In the genomic region with DNA sequence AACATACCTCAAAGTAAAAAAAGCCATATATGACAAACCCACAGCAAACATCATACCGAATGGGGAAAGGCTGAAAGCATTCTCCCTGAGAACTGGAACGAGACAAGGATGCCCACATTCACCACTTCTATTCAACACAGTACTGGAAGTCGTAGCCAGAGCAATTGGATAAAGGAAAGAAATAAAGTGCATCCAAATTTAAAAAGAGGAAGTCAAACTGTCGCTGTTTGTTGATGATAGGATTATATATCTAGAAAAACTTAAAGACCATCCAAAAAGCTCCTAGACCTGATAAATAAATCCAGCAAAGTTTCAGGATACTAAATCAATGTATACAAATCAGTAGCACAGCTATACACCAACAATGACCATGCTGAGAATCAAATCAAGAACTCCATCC, we compare ENCODE assay signal across 2 cellular contexts.
A peak's percentile ranks its signal among the peaks of the same experiment; 100 is the strongest.
TF ChIP-seq lines count a peak whose summit lies in the region.

No MANE protein-coding gene starts in this region.

TF ChIP-seq in GM12891, 5 proteins besides CTCF, POLR2A, EP300 and RAD21 (continued from another document):
- peak; percentile 69 for TF ChIP-seq SPI1 (IDR thresholded peaks at IDR 0.05; ENCODE audit: low read depth, low read length)

TF ChIP-seq in K562, 482 proteins besides CTCF, POLR2A, EP300 and RAD21 (continued from another document):
- TF ChIP-seq TEAD4 (IDR thresholded peaks at IDR 0.05; ENCODE audit: low read length) (0 out of 2 replicates have a peak, but pooled peaks have one; percentile 20), TEAD4 (CRISPR knock-in tag; IDR thresholded peaks at IDR 0.05; ENCODE audit: borderline replicate concordance) (no peak), ZNF324 (CRISPR knock-in tag; IDR thresholded peaks at IDR 0.05) (no peak), ARID1B (IDR thresholded peaks at IDR 0.05) (peak; percentile 26; the same call in 1 of the 2 replicates), KDM1A (IDR thresholded peaks at IDR 0.05) (peak; percentile 38 to 45; a peak in 3 of 4 replicates), ZNF140 (CRISPR knock-in tag; IDR thresholded peaks at IDR 0.05) (no peak), CBFA2T3 (IDR thresholded peaks at IDR 0.05) (peak; percentile 31; the same call in 1 of the 2 replicates)
- TF ChIP-seq, protein P1, sequence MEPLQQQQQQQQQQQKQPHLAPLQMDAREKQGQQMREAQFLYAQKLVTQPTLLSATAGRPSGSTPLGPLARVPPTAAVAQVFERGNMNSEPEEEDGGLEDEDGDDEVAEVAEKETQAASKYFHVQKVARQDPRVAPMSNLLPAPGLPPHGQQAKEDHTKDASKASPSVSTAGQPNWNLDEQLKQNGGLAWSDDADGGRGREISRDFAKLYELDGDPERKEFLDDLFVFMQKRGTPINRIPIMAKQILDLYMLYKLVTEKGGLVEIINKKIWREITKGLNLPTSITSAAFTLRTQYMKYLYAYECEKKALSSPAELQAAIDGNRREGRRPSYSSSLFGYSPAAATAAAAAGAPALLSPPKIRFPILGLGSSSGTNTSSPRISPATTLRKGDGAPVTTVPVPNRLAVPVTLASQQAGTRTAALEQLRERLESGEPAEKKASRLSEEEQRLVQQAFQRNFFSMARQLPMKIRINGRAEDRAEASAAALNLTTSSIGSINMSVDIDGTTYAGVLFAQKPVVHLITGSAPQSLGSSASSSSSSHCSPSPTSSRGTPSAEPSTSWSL (CRISPR knock-in tag; IDR thresholded peaks at IDR 0.05; ENCODE audit: borderline replicate concordance), result no peak
